1 cellular context compared by ENCODE assay signal in the genomic region with DNA sequence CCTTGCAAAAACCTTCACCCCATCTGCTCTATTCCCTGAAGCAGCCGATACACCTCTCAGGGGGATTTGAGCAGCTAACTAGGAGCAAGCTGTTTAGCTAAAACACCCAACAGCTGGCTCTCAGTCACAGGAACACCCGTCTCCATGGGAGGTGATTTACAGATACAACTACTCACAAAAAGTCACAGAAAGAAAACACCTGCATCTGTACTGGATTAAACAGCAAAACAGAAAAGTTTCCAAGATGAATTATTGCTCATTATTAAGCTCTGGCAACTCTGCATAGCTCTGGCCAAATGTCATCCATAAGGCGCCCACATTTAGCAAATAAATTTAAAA.
TF ChIP-seq lines count a peak whose summit lies in the region.

No MANE protein-coding gene starts in this region.

TF ChIP-seq in GM12878, 131 proteins besides CTCF, POLR2A, EP300 and RAD21:
- no peak for TF ChIP-seq HCFC1 (IDR thresholded peaks at IDR 0.05; ENCODE audit: low read length)
- no peak for TF ChIP-seq USF2 (IDR thresholded peaks at IDR 0.05; ENCODE audit: borderline replicate concordance, low read depth, low read length)
- no peak for TF ChIP-seq ZNF384 (IDR thresholded peaks at IDR 0.05; ENCODE audit: borderline replicate concordance, low read depth, low read length)
- TF ChIP-seq, protein P1, sequence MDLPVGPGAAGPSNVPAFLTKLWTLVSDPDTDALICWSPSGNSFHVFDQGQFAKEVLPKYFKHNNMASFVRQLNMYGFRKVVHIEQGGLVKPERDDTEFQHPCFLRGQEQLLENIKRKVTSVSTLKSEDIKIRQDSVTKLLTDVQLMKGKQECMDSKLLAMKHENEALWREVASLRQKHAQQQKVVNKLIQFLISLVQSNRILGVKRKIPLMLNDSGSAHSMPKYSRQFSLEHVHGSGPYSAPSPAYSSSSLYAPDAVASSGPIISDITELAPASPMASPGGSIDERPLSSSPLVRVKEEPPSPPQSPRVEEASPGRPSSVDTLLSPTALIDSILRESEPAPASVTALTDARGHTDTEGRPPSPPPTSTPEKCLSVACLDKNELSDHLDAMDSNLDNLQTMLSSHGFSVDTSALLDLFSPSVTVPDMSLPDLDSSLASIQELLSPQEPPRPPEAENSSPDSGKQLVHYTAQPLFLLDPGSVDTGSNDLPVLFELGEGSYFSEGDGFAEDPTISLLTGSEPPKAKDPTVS (IDR thresholded peaks at IDR 0.05; ENCODE audit: low read depth, low read length), result no peak
- TF ChIP-seq, protein P2, sequence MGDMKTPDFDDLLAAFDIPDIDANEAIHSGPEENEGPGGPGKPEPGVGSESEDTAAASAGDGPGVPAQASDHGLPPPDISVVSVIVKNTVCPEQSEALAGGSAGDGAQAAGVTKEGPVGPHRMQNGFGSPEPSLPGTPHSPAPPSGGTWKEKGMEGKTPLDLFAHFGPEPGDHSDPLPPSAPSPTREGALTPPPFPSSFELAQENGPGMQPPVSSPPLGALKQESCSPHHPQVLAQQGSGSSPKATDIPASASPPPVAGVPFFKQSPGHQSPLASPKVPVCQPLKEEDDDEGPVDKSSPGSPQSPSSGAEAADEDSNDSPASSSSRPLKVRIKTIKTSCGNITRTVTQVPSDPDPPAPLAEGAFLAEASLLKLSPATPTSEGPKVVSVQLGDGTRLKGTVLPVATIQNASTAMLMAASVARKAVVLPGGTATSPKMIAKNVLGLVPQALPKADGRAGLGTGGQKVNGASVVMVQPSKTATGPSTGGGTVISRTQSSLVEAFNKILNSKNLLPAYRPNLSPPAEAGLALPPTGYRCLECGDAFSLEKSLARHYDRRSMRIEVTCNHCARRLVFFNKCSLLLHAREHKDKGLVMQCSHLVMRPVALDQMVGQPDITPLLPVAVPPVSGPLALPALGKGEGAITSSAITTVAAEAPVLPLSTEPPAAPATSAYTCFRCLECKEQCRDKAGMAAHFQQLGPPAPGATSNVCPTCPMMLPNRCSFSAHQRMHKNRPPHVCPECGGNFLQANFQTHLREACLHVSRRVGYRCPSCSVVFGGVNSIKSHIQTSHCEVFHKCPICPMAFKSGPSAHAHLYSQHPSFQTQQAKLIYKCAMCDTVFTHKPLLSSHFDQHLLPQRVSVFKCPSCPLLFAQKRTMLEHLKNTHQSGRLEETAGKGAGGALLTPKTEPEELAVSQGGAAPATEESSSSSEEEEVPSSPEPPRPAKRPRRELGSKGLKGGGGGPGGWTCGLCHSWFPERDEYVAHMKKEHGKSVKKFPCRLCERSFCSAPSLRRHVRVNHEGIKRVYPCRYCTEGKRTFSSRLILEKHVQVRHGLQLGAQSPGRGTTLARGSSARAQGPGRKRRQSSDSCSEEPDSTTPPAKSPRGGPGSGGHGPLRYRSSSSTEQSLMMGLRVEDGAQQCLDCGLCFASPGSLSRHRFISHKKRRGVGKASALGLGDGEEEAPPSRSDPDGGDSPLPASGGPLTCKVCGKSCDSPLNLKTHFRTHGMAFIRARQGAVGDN (IDR thresholded peaks at IDR 0.05), result no peak
- TF ChIP-seq POLR2AphosphoS2 (IDR thresholded peaks at IDR 0.05; ENCODE audit: low read depth, low read length), result no peak
- no peak for TF ChIP-seq CHD1 (IDR thresholded peaks at IDR 0.05; ENCODE audit: low read depth, low read length)
- TF ChIP-seq DPF2 (IDR thresholded peaks at IDR 0.05), result no peak
- TF ChIP-seq SMC3 (IDR thresholded peaks at IDR 0.05; ENCODE audit: borderline replicate concordance, low read length), result no peak
- no peak for TF ChIP-seq ATF3 (IDR thresholded peaks at IDR 0.05; ENCODE audit: borderline replicate concordance, extremely low read depth, low read depth, low read length)
- TF ChIP-seq ZNF207 (IDR thresholded peaks at IDR 0.05; ENCODE audit: borderline replicate concordance), result no peak
- no peak for TF ChIP-seq GATAD2B (conservative IDR thresholded peaks at IDR 0.05; ENCODE audit: low read depth)
- no peak for TF ChIP-seq ATF2 (IDR thresholded peaks at IDR 0.05; ENCODE audit: low read length)
- TF ChIP-seq CHD2 (IDR thresholded peaks at IDR 0.05; ENCODE audit: borderline replicate concordance, low read depth, low read length), result no peak
- TF ChIP-seq MYC (IDR thresholded peaks at IDR 0.05; ENCODE audit: insufficient read depth, insufficient read length, insufficient replicate concordance, low read length, severe bottlenecking), result no peak
- TF ChIP-seq, protein P3, sequence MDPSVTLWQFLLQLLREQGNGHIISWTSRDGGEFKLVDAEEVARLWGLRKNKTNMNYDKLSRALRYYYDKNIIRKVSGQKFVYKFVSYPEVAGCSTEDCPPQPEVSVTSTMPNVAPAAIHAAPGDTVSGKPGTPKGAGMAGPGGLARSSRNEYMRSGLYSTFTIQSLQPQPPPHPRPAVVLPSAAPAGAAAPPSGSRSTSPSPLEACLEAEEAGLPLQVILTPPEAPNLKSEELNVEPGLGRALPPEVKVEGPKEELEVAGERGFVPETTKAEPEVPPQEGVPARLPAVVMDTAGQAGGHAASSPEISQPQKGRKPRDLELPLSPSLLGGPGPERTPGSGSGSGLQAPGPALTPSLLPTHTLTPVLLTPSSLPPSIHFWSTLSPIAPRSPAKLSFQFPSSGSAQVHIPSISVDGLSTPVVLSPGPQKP (IDR thresholded peaks at IDR 0.05; ENCODE audit: low read depth, low read length), result no peak
- no peak for TF ChIP-seq YY1 (IDR thresholded peaks at IDR 0.05; ENCODE audit: low read depth, low read length)
- no peak for TF ChIP-seq RBBP5 (conservative IDR thresholded peaks at IDR 0.05)
- TF ChIP-seq, protein P4, sequence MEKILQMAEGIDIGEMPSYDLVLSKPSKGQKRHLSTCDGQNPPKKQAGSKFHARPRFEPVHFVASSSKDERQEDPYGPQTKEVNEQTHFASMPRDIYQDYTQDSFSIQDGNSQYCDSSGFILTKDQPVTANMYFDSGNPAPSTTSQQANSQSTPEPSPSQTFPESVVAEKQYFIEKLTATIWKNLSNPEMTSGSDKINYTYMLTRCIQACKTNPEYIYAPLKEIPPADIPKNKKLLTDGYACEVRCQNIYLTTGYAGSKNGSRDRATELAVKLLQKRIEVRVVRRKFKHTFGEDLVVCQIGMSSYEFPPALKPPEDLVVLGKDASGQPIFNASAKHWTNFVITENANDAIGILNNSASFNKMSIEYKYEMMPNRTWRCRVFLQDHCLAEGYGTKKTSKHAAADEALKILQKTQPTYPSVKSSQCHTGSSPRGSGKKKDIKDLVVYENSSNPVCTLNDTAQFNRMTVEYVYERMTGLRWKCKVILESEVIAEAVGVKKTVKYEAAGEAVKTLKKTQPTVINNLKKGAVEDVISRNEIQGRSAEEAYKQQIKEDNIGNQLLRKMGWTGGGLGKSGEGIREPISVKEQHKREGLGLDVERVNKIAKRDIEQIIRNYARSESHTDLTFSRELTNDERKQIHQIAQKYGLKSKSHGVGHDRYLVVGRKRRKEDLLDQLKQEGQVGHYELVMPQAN (conservative IDR thresholded peaks at IDR 0.05), result no peak
- no peak for TF ChIP-seq TCF7 (IDR thresholded peaks at IDR 0.05; ENCODE audit: borderline replicate concordance)
